In genomic region chr2:173940208-173941020, GRCh38 we compare ENCODE assay signal across 9 cellular contexts. TPM values are rescaled to one million over a fixed set of nuclear protein-coding genes. Genes with fewer than 3 reads are reported as not detected.
DNase-seq lines count a peak whose midpoint lies in the region; ATAC-seq, FAIRE-seq and TF ChIP-seq lines count a peak whose summit lies in the region.
"Had no signal": no experiment of that assay in that cellular context is flagged by ENCODE, and none has a peak within 500 bp of the region (broad histone marks: within the 10 kb centered on the region; RNA-seq: fewer than 3 reads in every experiment).

No MANE protein-coding gene starts in this region.

- H3K4me1 ChIP-seq in CD8-positive, alpha-beta T cell (ENCODE audit: insufficient read depth, low read length), result peaks cover 81% of the 10 kb centered on the region
- peaks cover 69% of the 10 kb centered on the region for H3K4me1 ChIP-seq in OCI-LY7 (ENCODE audit: insufficient read depth, low read length, poor library complexity, severe bottlenecking)
- peaks cover 14% of the 10 kb centered on the region for H3K4me1 ChIP-seq in mesendoderm (ENCODE audit: control insufficient read depth, low read depth, low read length)
- H3K4me1 ChIP-seq in lower lobe of right lung, result peaks cover 69% of the 10 kb centered on the region

- H3K79me1 ChIP-seq in mesendoderm (ENCODE audit: low read length), result peaks cover 4% of the 10 kb centered on the region

- H3K56ac ChIP-seq in mesendoderm (ENCODE audit: low read length), result no peak overlapping the region

- WGBS in mesendoderm (ENCODE audit: extremely low coverage, insufficient coverage, low lambda C conversion rate), result no CpG with 5 or more reads among the region's 5 CpGs

- FAIRE-seq in GM18507 (lab: Jason Lieb, UNC), result peak; percentile 73

- H3K27me3 ChIP-seq in CD8-positive, alpha-beta T cell (ENCODE audit: insufficient read depth, low read length), result no peaks in the 10 kb centered on the region
- H3K27me3 ChIP-seq in mesendoderm (ENCODE audit: insufficient read depth, low read length, poor library complexity) (no peaks in the 10 kb centered on the region), lower lobe of right lung (ENCODE audit: low read depth) (no peaks in the 10 kb centered on the region)

- H2BK15ac ChIP-seq in mesendoderm (replicated peaks; ENCODE audit: low read depth), result no peak overlapping the region

- DNase-seq in CD8-positive, alpha-beta T cell, result no peak
- DNase-seq in GM18507 (ENCODE audit: extremely low spot score, insufficient read length, low read depth) (no peak), OCI-LY7 (ENCODE audit: low spot score) (no peak), mesendoderm (peak; percentile 81), NCI-H1436 (lab: John Stamatoyannopoulos, UW) (no peak), lower lobe of right lung (no peak), ACHN (no peak)

- H3K4me1 Mint-ChIP-seq in CD8-positive, alpha-beta T cell (ENCODE audit: low read depth), result peaks cover 71% of the 10 kb centered on the region

- CTCF ChIA-PET in CD8-positive, alpha-beta T cell (lab: Charles Lee), result no interaction called here
- CTCF ChIA-PET in OCI-LY7 (lab: Charles Lee; ENCODE audit: unreplicated experiment), result no interaction called here

- H3K36me3 ChIP-seq in CD8-positive, alpha-beta T cell (ENCODE audit: insufficient read depth, low read length), result no peaks in the 10 kb centered on the region
- H3K36me3 ChIP-seq in OCI-LY7 (ENCODE audit: insufficient read depth, low read length) (peaks cover 76% of the 10 kb centered on the region), mesendoderm (ENCODE audit: control insufficient read depth, insufficient read depth, low read length) (no peaks in the 10 kb centered on the region), lower lobe of right lung (no peaks in the 10 kb centered on the region)

- H3K18ac ChIP-seq in mesendoderm (ENCODE audit: low read length), result no peak overlapping the region

- no peak overlapping the region for H2AFZ ChIP-seq in OCI-LY7 (ENCODE audit: low read length)

- H4K20me1 ChIP-seq in OCI-LY7 (ENCODE audit: insufficient read depth, low read length), result peaks cover 79% of the 10 kb centered on the region

- H2AK5ac ChIP-seq in mesendoderm (ENCODE audit: low read length), result no peak overlapping the region

- H2BK120ac ChIP-seq in mesendoderm (ENCODE audit: low read depth, low read length), result no peak overlapping the region

- in situ Hi-C loops in ACHN (cut with HindIII; ENCODE audit: low pct_ligation_motif_present, low pct_unique_long_range_greater_than_20kb, low sequenced_read_pairs), result no loop called here

- POLR2A ChIA-PET in CD8-positive, alpha-beta T cell (lab: Charles Lee), result no interaction called here
- POLR2A ChIA-PET in OCI-LY7 (lab: Charles Lee), result interaction anchor here (0.5 to 1.7 kb wide), 7 partner anchors 9 to 713 kb away, joined by 3 to 7 read pairs (median 5); partner anchors contain the start of gene SP3

- no peak overlapping the region for H3K27ac ChIP-seq in CD8-positive, alpha-beta T cell (ENCODE audit: low read depth, low read length)
- H3K27ac ChIP-seq in OCI-LY7 (ENCODE audit: low read depth, low read length, poor library complexity, severe bottlenecking) (peak overlapping the region; percentile 27), mesendoderm (ENCODE audit: low read depth, low read length) (no peak overlapping the region), lower lobe of right lung (no peak overlapping the region)
- H3K27ac ChIP-seq: skin epidermis had no signal

- no TSS peak for BruUV-seq in OCI-LY7 (replicated peaks; lab: Mats Ljungman, UMichigan)

- H3K4me2 ChIP-seq in OCI-LY7 (ENCODE audit: low read length), result peak overlapping the region; percentile 40
- H3K4me2 ChIP-seq in mesendoderm (ENCODE audit: low read length), result no peak overlapping the region

- TF ChIP-seq CTCF in CD8-positive, alpha-beta T cell (IDR thresholded peaks at IDR 0.05), result no peak
- TF ChIP-seq CTCF in OCI-LY7 (conservative IDR thresholded peaks at IDR 0.05; ENCODE audit: low read length) (no peak), lower lobe of right lung (IDR thresholded peaks at IDR 0.05) (no peak)

- no peak overlapping the region for H3K4ac ChIP-seq in mesendoderm (ENCODE audit: low read depth, low read length)

- no peaks in the 10 kb centered on the region for H3K27me3 Mint-ChIP-seq in CD8-positive, alpha-beta T cell (ENCODE audit: low read depth)
- H3K27me3 Mint-ChIP-seq: brain had no signal

- H3K27ac Mint-ChIP-seq in CD8-positive, alpha-beta T cell, result peak overlapping the region; percentile 8

- H3K23ac ChIP-seq in mesendoderm (ENCODE audit: low read length), result no peak overlapping the region

- no peak overlapping the region for H4K8ac ChIP-seq in mesendoderm (ENCODE audit: low read depth, low read length)

- H3K36me3 Mint-ChIP-seq in CD8-positive, alpha-beta T cell, result peaks cover 26% of the 10 kb centered on the region

- no peaks in the 10 kb centered on the region for H3K9me2 ChIP-seq in OCI-LY7 (ENCODE audit: insufficient read depth, low read length)

- H2BK5ac ChIP-seq in mesendoderm (ENCODE audit: low read length), result no peak overlapping the region

- no peak overlapping the region for H3K4me3 ChIP-seq in CD8-positive, alpha-beta T cell (ENCODE audit: low read depth, low read length)
- H3K4me3 ChIP-seq in OCI-LY7 (ENCODE audit: low read depth, low read length, poor library complexity, severe bottlenecking), result no peak overlapping the region
- no peak overlapping the region for H3K4me3 ChIP-seq in mesendoderm (ENCODE audit: low read length)
- no peak overlapping the region for H3K4me3 ChIP-seq in lower lobe of right lung
- H3K4me3 ChIP-seq: skin epidermis had no signal

- H3K9ac ChIP-seq in mesendoderm (ENCODE audit: low read length), result no peak overlapping the region

- no peaks in the 10 kb centered on the region for H3K9me3 Mint-ChIP-seq in CD8-positive, alpha-beta T cell

- no peak for ATAC-seq in CD8-positive, alpha-beta T cell
- ATAC-seq in lower lobe of right lung, result no peak

- intact Hi-C loops in CD8-positive, alpha-beta T cell (cut with DNase I, micrococcal nuclease), result no loop called here
- intact Hi-C loops in OCI-LY7 (cut with micrococcal nuclease; ENCODE audit: unreplicated experiment), result no loop called here
- intact Hi-C loops in lower lobe of right lung (cut with DNase I), result no loop called here

- H3K79me2 ChIP-seq in OCI-LY7 (ENCODE audit: insufficient read depth, low read depth, low read length) (peaks cover 100% of the 10 kb centered on the region), mesendoderm (ENCODE audit: control insufficient read depth, insufficient read depth, low read length) (peaks cover 77% of the 10 kb centered on the region)

- peak overlapping the region; percentile 23 for H3K4me3 Mint-ChIP-seq in CD8-positive, alpha-beta T cell
- H3K4me3 Mint-ChIP-seq: brain had no signal

- H3K9me3 ChIP-seq in CD8-positive, alpha-beta T cell (ENCODE audit: low read length), result no peaks in the 10 kb centered on the region
- H3K9me3 ChIP-seq in OCI-LY7 (ENCODE audit: low read length), result no peaks in the 10 kb centered on the region
- no peaks in the 10 kb centered on the region for H3K9me3 ChIP-seq in lower lobe of right lung

- H4K5ac ChIP-seq in mesendoderm (ENCODE audit: low read length), result no peak overlapping the region

RNA-seq across cellular contexts. Expression of gene SP3, which starts 24.8 kb away (rescaled TPM):
- total RNA-seq in CD8-positive, alpha-beta T cell, result 100 to 1,000 TPM; 166 to 169 TPM
- total RNA-seq in OCI-LY7 (2014; rRNA removed; shearing (Covaris generic)), result 129 and 150 TPM in 2 replicates
- total RNA-seq in OCI-LY7 (2022) (115 and 127 TPM in 2 replicates), lower lobe of right lung (77.0 TPM)
- 36.5 TPM for polyA plus RNA-seq in mesendoderm (2013, experiment 1 of 2)
- polyA plus RNA-seq in mesendoderm (2013, experiment 2 of 2), result 35.4 TPM
